8 cellular contexts compared by ENCODE assay signal in genomic region chr17:31549525-31550388, GRCh38.
A peak's percentile ranks its signal among the peaks of the same experiment; 100 is the strongest.
DNase-seq lines count a peak whose midpoint lies in the region; ATAC-seq, FAIRE-seq and TF ChIP-seq lines count a peak whose summit lies in the region.

No MANE protein-coding gene starts in this region.

- H3K9me3 Mint-ChIP-seq in HFFc6, result no peaks in the 10 kb centered on the region
- H3K9me3 Mint-ChIP-seq in activated naive CD8-positive, alpha-beta T cell treated with anti-CD3 and anti-CD28 coated beads, Interleukin-2, amount 10 ng/mL, durations not matched to agents 7 days and 5 days, result no peaks in the 10 kb centered on the region

- H3K9me3 ChIP-seq in pancreas, result no peaks in the 10 kb centered on the region
- H3K9me3 ChIP-seq in thyroid gland, result no peaks in the 10 kb centered on the region

- H3K36me3 Mint-ChIP-seq in HFFc6 (ENCODE audit: low read depth), result no peaks in the 10 kb centered on the region
- peaks cover 2% of the 10 kb centered on the region for H3K36me3 Mint-ChIP-seq in activated naive CD8-positive, alpha-beta T cell treated with anti-CD3 and anti-CD28 coated beads, Interleukin-2, amount 10 ng/mL, durations not matched to agents 7 days and 5 days

- peak; percentile 79 for ATAC-seq in activated naive CD8-positive, alpha-beta T cell treated with anti-CD3 and anti-CD28 coated beads, Interleukin-2, amount 10 ng/mL, durations not matched to agents 7 days and 5 days (ENCODE audit: low read depth)
- ATAC-seq in Right ventricle myocardium inferior (peak; percentile 94), pancreas (peak; percentile 91 to 97 (median 93))

- no peaks in the 10 kb centered on the region for H3K36me3 ChIP-seq in pancreas
- H3K36me3 ChIP-seq in thyroid gland, result no peaks in the 10 kb centered on the region

- peak; percentile 89 for DNase-seq in HFFc6
- DNase-seq in NCI-H1092 (lab: John Stamatoyannopoulos, UW), result peak; percentile 90
- peak; percentile 91 for DNase-seq in SKM-1 treated with dmso at 0.1 percent for 144 hours (lab: John Stamatoyannopoulos, UW; ENCODE audit: unreplicated experiment)
- DNase-seq in activated naive CD8-positive, alpha-beta T cell treated with anti-CD3 and anti-CD28 coated beads, Interleukin-2, amount 10 ng/mL, durations not matched to agents 7 days and 5 days, result peak; percentile 94
- peak; percentile 94 for DNase-seq in Right ventricle myocardium inferior (ENCODE audit: missing footprints)
- peak; percentile 85 to 98 (median 96) for DNase-seq in pancreas
- DNase-seq in thyroid gland, result peak; percentile 91 to 95

- H3K27ac Mint-ChIP-seq in HFFc6, result peak overlapping the region; percentile 86
- peak overlapping the region; percentile 86 for H3K27ac Mint-ChIP-seq in activated naive CD8-positive, alpha-beta T cell treated with anti-CD3 and anti-CD28 coated beads, Interleukin-2, amount 10 ng/mL, durations not matched to agents 7 days and 5 days

- intact Hi-C loops in Right ventricle myocardium inferior (cut with DNase I) (loop anchor here (2.0 kb wide), 1 partner anchor 293 kb away; no protein-coding TSS in a partner anchor), pancreas (cut with DNase I) (no loop called here), thyroid gland (cut with DNase I) (no loop called here)

- TF ChIP-seq CTCF in HFFc6 (IDR thresholded peaks at IDR 0.05), result 0 out of 2 replicates have a peak, but pooled peaks have one; percentile 8
- TF ChIP-seq CTCF in pancreas (IDR thresholded peaks at IDR 0.05), result no peak
- TF ChIP-seq CTCF in thyroid gland (IDR thresholded peaks at IDR 0.05), result peak in 1 of 6 experiments; percentile 5

- POLR2A ChIA-PET in activated naive CD8-positive, alpha-beta T cell treated with anti-CD3 and anti-CD28 coated beads, Interleukin-2, amount 10 ng/mL, durations not matched to agents 7 days and 5 days (lab: Charles Lee), result interaction anchor here (1.0 to 1.5 kb wide), 5 partner anchors 10 to 352 kb away, joined by 3 to 8 read pairs (median 4); partner anchors contain the start of gene UTP6

- peak overlapping the region; percentile 90 for H3K4me3 Mint-ChIP-seq in HFFc6
- peak overlapping the region; percentile 94 for H3K4me3 Mint-ChIP-seq in activated naive CD8-positive, alpha-beta T cell treated with anti-CD3 and anti-CD28 coated beads, Interleukin-2, amount 10 ng/mL, durations not matched to agents 7 days and 5 days

- H3K4me1 ChIP-seq in pancreas (peaks cover 0 to 5% (median 5%) of the 10 kb centered on the region in 3 donors), thyroid gland (peaks cover 0 to 4% of the 10 kb centered on the region in 2 donors)

- peaks cover 10% of the 10 kb centered on the region for H3K27me3 Mint-ChIP-seq in HFFc6 (ENCODE audit: insufficient read depth)
- peaks cover 5% of the 10 kb centered on the region for H3K27me3 Mint-ChIP-seq in activated naive CD8-positive, alpha-beta T cell treated with anti-CD3 and anti-CD28 coated beads, Interleukin-2, amount 10 ng/mL, durations not matched to agents 7 days and 5 days

- peaks cover 30% of the 10 kb centered on the region for H3K4me1 Mint-ChIP-seq in HFFc6 (ENCODE audit: low read depth)
- peaks cover 21% of the 10 kb centered on the region for H3K4me1 Mint-ChIP-seq in activated naive CD8-positive, alpha-beta T cell treated with anti-CD3 and anti-CD28 coated beads, Interleukin-2, amount 10 ng/mL, durations not matched to agents 7 days and 5 days

- no peak for FAIRE-seq in pancreas (lab: Jason Lieb, UNC)

- H3K27ac ChIP-seq in pancreas, result peak overlapping the region; percentile 66 to 91 (median 76)
- peak overlapping the region; percentile 86 to 94 (median 91) for H3K27ac ChIP-seq in thyroid gland

- TF ChIP-seq POLR2A in thyroid gland (IDR thresholded peaks at IDR 0.05), result peak in 1 of 2 donors; percentile 69

- WGBS in pancreas, 2 donors, result 0 to 1% methylated on average over 59 to 105 of the region's 105 CpGs
- WGBS in thyroid gland, 2 donors, result 0 to 1% methylated on average over 5 to 24 of the region's 105 CpGs

- H3K4me3 ChIP-seq in GM08714 (ENCODE audit: low read length) (peak overlapping the region; percentile 92), pancreas (peak overlapping the region; percentile 64 to 97 (median 87)), thyroid gland (replicated peaks in 1 of 3) (peak overlapping the region; percentile 65 to 99 (median 84))

- H3K27me3 ChIP-seq in pancreas, result no peaks in the 10 kb centered on the region
- no peaks in the 10 kb centered on the region for H3K27me3 ChIP-seq in thyroid gland

Comparison
In these comparisons a context has a peak if more than half of its experiments do, and no peak if none do; other contexts are left out.
1. Peak in every context shown above with its lines: DNase-seq, ATAC-seq, H3K4me3 ChIP-seq and H3K27ac ChIP-seq.